ENCODE assay signal across 1 cellular context in the genomic region with DNA sequence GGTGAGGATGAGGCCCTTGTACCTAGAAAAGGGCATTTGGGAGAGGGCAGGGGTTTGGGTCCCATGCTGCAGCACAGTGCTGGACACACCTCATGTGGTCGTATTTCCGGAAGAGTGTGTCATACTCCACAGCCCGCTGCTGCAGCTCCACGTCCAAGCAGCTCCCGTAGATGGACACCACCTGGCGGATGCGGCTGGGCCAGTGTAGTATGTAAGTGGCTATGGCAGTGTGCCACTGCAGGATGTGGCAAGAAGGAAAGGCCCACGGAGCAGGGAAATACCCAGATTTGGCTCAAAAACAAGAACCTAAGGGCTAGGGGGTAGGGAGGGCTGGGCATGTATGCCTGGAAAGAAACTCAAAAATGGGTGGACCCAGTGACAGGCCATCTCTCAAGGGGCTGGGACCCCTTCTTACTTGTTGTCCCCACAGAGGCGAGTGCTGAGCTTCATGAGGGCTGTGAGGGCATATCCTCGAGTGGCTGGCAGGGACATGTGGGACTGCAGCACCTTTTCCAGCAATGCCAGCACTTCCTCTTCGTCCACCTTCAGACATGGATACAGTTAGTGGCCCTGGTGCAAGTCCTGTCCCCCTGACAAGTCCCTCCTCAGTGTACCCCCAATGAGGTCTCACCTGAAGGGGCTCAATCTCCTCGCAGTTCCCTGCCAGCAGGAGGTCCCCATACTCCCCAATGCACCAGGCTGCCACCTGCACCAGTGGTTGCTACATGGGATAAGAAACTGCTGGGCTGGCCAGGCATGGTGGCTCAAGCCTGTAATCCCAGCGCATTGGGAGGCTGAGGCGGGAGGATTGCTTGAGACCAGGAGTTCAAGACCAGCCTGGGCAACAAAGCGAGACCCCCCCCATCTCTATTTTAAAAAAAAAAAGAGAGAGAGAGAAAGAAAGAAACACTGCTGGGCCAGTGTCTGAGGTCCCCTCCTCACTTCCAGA.
TF ChIP-seq lines count a peak whose summit lies in the region.

No MANE protein-coding gene starts in this region.

TF ChIP-seq in HEK293, 187 proteins besides CTCF, POLR2A, EP300 and RAD21 (continued from another document):
- TF ChIP-seq, protein P1, sequence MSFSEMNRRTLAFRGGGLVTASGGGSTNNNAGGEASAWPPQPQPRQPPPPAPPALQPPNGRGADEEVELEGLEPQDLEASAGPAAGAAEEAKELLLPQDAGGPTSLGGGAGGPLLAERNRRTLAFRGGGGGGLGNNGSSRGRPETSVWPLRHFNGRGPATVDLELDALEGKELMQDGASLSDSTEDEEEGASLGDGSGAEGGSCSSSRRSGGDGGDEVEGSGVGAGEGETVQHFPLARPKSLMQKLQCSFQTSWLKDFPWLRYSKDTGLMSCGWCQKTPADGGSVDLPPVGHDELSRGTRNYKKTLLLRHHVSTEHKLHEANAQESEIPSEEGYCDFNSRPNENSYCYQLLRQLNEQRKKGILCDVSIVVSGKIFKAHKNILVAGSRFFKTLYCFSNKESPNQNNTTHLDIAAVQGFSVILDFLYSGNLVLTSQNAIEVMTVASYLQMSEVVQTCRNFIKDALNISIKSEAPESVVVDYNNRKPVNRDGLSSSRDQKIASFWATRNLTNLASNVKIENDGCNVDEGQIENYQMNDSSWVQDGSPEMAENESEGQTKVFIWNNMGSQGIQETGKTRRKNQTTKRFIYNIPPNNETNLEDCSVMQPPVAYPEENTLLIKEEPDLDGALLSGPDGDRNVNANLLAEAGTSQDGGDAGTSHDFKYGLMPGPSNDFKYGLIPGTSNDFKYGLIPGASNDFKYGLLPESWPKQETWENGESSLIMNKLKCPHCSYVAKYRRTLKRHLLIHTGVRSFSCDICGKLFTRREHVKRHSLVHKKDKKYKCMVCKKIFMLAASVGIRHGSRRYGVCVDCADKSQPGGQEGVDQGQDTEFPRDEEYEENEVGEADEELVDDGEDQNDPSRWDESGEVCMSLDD (tag by site-specific recombination; IDR thresholded peaks at IDR 0.05) = no peak
- TF ChIP-seq ZNF600 (tag by site-specific recombination; IDR thresholded peaks at IDR 0.05) (0 out of 2 replicates have a peak, but pooled peaks have one; percentile 10), ZNF114 (tag by site-specific recombination; IDR thresholded peaks at IDR 0.05) (no peak), ZNF37A (tag by site-specific recombination; IDR thresholded peaks at IDR 0.05) (no peak), ZNF558 (tag by site-specific recombination; IDR thresholded peaks at IDR 0.05) (no peak), ZNF768 (tag by site-specific recombination; IDR thresholded peaks at IDR 0.05) (no peak)
